24 cellular contexts compared by ENCODE assay signal in genomic region chr13:22596157-22596863, GRCh38.
DNase-seq lines count a peak whose midpoint lies in the region; TF ChIP-seq lines count a peak whose summit lies in the region.
"Had no signal": no experiment of that assay in that cellular context is flagged by ENCODE, and none has a peak within 500 bp of the region (broad histone marks: within the 10 kb centered on the region; RNA-seq: fewer than 3 reads in every experiment).

No MANE protein-coding gene starts in this region.

- intact Hi-C loops in posterior vena cava (cut with DNase I) = no loop called here

- H3K4me3 Mint-ChIP-seq in progenitor cell of endocrine pancreas (ENCODE audit: low read depth) = no peak overlapping the region
- H3K4me3 Mint-ChIP-seq in CD8-positive, alpha-beta memory T cell = no peak overlapping the region
- H3K4me3 Mint-ChIP-seq: activated naive CD8-positive, alpha-beta T cell treated with anti-CD3 and anti-CD28 coated beads, Interleukin-2, amount 10 ng/mL, durations not matched to agents 7 days and 5 days; CD8-positive, alpha-beta T cell; natural killer cell; stimulated activated effector memory CD8-positive, alpha-beta T cell treated with anti-CD3 and anti-CD28 coated beads, Interleukin-12 subunit alpha, Interleukin-12 subunit beta, amount 100 ng/mL, for 72 hours; WTC11 had no signal

- H3K36me3 Mint-ChIP-seq in progenitor cell of endocrine pancreas (ENCODE audit: insufficient read depth) = no peaks in the 10 kb centered on the region
- no peaks in the 10 kb centered on the region for H3K36me3 Mint-ChIP-seq in CD8-positive, alpha-beta memory T cell
- H3K36me3 Mint-ChIP-seq: activated naive CD8-positive, alpha-beta T cell treated with anti-CD3 and anti-CD28 coated beads, Interleukin-2, amount 10 ng/mL, durations not matched to agents 7 days and 5 days; CD8-positive, alpha-beta T cell; natural killer cell; stimulated activated effector memory CD8-positive, alpha-beta T cell treated with anti-CD3 and anti-CD28 coated beads, Interleukin-12 subunit alpha, Interleukin-12 subunit beta, amount 100 ng/mL, for 72 hours; WTC11 had no signal

- H3K27ac ChIP-seq in hepatocyte = peak overlapping the region; percentile 62
- H3K27ac ChIP-seq in CD8-positive, alpha-beta memory T cell (ENCODE audit: low read depth, low read length) = no peak overlapping the region
- H3K27ac ChIP-seq: gastroesophageal sphincter, testis had no signal

- no peaks in the 10 kb centered on the region for H3K9me3 ChIP-seq in hepatocyte (ENCODE audit: low read depth)
- no peaks in the 10 kb centered on the region for H3K9me3 ChIP-seq in CD8-positive, alpha-beta memory T cell (ENCODE audit: low read length)
- H3K9me3 ChIP-seq: body of pancreas, gastroesophageal sphincter, testis had no signal

- H3K27me3 Mint-ChIP-seq in progenitor cell of endocrine pancreas = no peaks in the 10 kb centered on the region
- no peaks in the 10 kb centered on the region for H3K27me3 Mint-ChIP-seq in CD8-positive, alpha-beta memory T cell
- H3K27me3 Mint-ChIP-seq: activated naive CD8-positive, alpha-beta T cell treated with anti-CD3 and anti-CD28 coated beads, Interleukin-2, amount 10 ng/mL, durations not matched to agents 7 days and 5 days had no signal

- POLR2A ChIA-PET in CD8-positive, alpha-beta memory T cell (lab: Charles Lee) = no interaction called here

- no peaks in the 10 kb centered on the region for H3K36me3 ChIP-seq in hepatocyte (replicated peaks; ENCODE audit: insufficient read depth, low read depth)
- no peaks in the 10 kb centered on the region for H3K36me3 ChIP-seq in CD8-positive, alpha-beta memory T cell (ENCODE audit: insufficient read depth, low read length)
- H3K36me3 ChIP-seq: gastroesophageal sphincter had no signal

- no peaks in the 10 kb centered on the region for H3K27me3 ChIP-seq in hepatocyte
- no peaks in the 10 kb centered on the region for H3K27me3 ChIP-seq in CD8-positive, alpha-beta memory T cell (ENCODE audit: insufficient read depth, low read length, poor library complexity, severe bottlenecking)
- H3K27me3 ChIP-seq: body of pancreas, testis had no signal

- peaks cover 20% of the 10 kb centered on the region for H3K4me1 Mint-ChIP-seq in progenitor cell of endocrine pancreas (ENCODE audit: low read depth)
- H3K4me1 Mint-ChIP-seq in CD8-positive, alpha-beta memory T cell = no peaks in the 10 kb centered on the region
- H3K4me1 Mint-ChIP-seq: activated naive CD8-positive, alpha-beta T cell treated with anti-CD3 and anti-CD28 coated beads, Interleukin-2, amount 10 ng/mL, durations not matched to agents 7 days and 5 days; natural killer cell; stimulated activated effector memory CD8-positive, alpha-beta T cell treated with anti-CD3 and anti-CD28 coated beads, Interleukin-12 subunit alpha, Interleukin-12 subunit beta, amount 100 ng/mL, for 72 hours; WTC11 had no signal

- DNase-seq in DMS79 treated with DMSO at 0.1 percent for 48 hours (lab: John Stamatoyannopoulos, UW) = peak; percentile 45
- peak; percentile 29 for DNase-seq in HuH-7 (ENCODE audit: low spot score)
- DNase-seq in hepatocyte (ENCODE audit: low spot score) = peak; percentile 59
- no peak for DNase-seq in progenitor cell of endocrine pancreas (ENCODE audit: low spot score, unreplicated experiment)
- no peak for DNase-seq in CD8-positive, alpha-beta memory T cell
- no peak for DNase-seq in T1000 (lab: John Stamatoyannopoulos, UW)
- DNase-seq in posterior vena cava (ENCODE audit: low spot score) = no peak
- DNase-seq: activated CD4-positive, alpha-beta T cell treated with anti-CD3 and anti-CD28 coated beads, Interleukin-2, amount 50 U/mL, for 48 hours; activated CD8-positive, alpha-beta memory T cell treated with anti-CD3 and anti-CD28 coated beads, Interleukin-2, amount 50 U/mL, for 48 hours; activated naive CD8-positive, alpha-beta T cell treated with anti-CD3 and anti-CD28 coated beads, Interleukin-2, amount 10 ng/mL, durations not matched to agents 7 days and 5 days; body of pancreas; CD8-positive, alpha-beta T cell; effector memory CD4-positive, alpha-beta T cell; KBM-7; kidney; MV-4-11; natural killer cell; NCI-H1694 treated with DMSO at 0.1 percent for 48 hours; NCI-H2227 treated with DMSO at 0.1 percent for 48 hours; stimulated activated CD4-positive, alpha-beta T cell treated with anti-CD3 and anti-CD28 coated beads, Interleukin-1b, Interleukin-23, amount 100 ng/mL, for 48 hours; testis had no signal

- H3K4me1 ChIP-seq in hepatocyte (ENCODE audit: insufficient read depth) = peaks cover 9% of the 10 kb centered on the region
- no peaks in the 10 kb centered on the region for H3K4me1 ChIP-seq in CD8-positive, alpha-beta memory T cell (ENCODE audit: insufficient read depth, low read length)
- H3K4me1 ChIP-seq: body of pancreas, gastroesophageal sphincter had no signal

- H3K4me3 ChIP-seq in hepatocyte = no peak overlapping the region
- H3K4me3 ChIP-seq in CD8-positive, alpha-beta memory T cell (ENCODE audit: low read length) = no peak overlapping the region
- H3K4me3 ChIP-seq: body of pancreas, gastroesophageal sphincter, testis had no signal

- WGBS in hepatocyte (ENCODE audit: low lambda C conversion rate, missing lambda C conversion rate) = 20% methylated on average over 5 of the region's 5 CpGs

- no peaks in the 10 kb centered on the region for H3K9me3 Mint-ChIP-seq in progenitor cell of endocrine pancreas (ENCODE audit: low read depth)
- H3K9me3 Mint-ChIP-seq in CD8-positive, alpha-beta memory T cell = peaks cover 0 to 10% (median 2%) of the 10 kb centered on the region in 5 donors
- H3K9me3 Mint-ChIP-seq: CD8-positive, alpha-beta T cell; WTC11 had no signal

- peak overlapping the region; percentile 59 for H3K4me2 ChIP-seq in hepatocyte

- H2AFZ ChIP-seq in hepatocyte = no peak overlapping the region

- H3K27ac Mint-ChIP-seq in progenitor cell of endocrine pancreas = peak overlapping the region; percentile 27
- H3K27ac Mint-ChIP-seq in CD8-positive, alpha-beta memory T cell = no peak overlapping the region
- H3K27ac Mint-ChIP-seq: activated naive CD8-positive, alpha-beta T cell treated with anti-CD3 and anti-CD28 coated beads, Interleukin-2, amount 10 ng/mL, durations not matched to agents 7 days and 5 days; CD8-positive, alpha-beta T cell; natural killer cell; stimulated activated effector memory CD8-positive, alpha-beta T cell treated with anti-CD3 and anti-CD28 coated beads, Interleukin-12 subunit alpha, Interleukin-12 subunit beta, amount 100 ng/mL, for 72 hours; WTC11 had no signal

- no peaks in the 10 kb centered on the region for H3K79me2 ChIP-seq in hepatocyte

- CTCF ChIA-PET in CD8-positive, alpha-beta memory T cell (lab: Charles Lee) = no interaction called here

- no peaks in the 10 kb centered on the region for H3K9me2 ChIP-seq in hepatocyte (replicated peaks; ENCODE audit: insufficient read depth)

- no peaks in the 10 kb centered on the region for H4K20me1 ChIP-seq in hepatocyte (ENCODE audit: insufficient read depth, poor library complexity, severe bottlenecking)

- TF ChIP-seq CTCF in hepatocyte (IDR thresholded peaks at IDR 0.05; ENCODE audit: poor library complexity) (no peak), progenitor cell of endocrine pancreas (IDR thresholded peaks at IDR 0.05; ENCODE audit: unreplicated experiment) (no peak)

Comparison
In these comparisons a context has a peak if more than half of its experiments do, and no peak if none do; other contexts are left out.
1. DNase-seq: peak in DMS79 treated with DMSO at 0.1 percent for 48 hours (single experiment), HuH-7 (single experiment) and hepatocyte (single experiment); none in progenitor cell of endocrine pancreas (single experiment), CD8-positive, alpha-beta memory T cell (0 of 5), T1000 (single experiment) and posterior vena cava (single experiment).